Comparison of ENCODE assay signal across 12 cellular contexts in genomic region chr1:206560021-206560716, GRCh38. TPM values are rescaled to one million over a fixed set of nuclear protein-coding genes. Genes with fewer than 3 reads are reported as not detected.
A peak's percentile ranks its signal among the peaks of the same experiment; 100 is the strongest.
DNase-seq lines count a peak whose midpoint lies in the region; ATAC-seq, FAIRE-seq and TF ChIP-seq lines count a peak whose summit lies in the region.
"Had no signal": no experiment of that assay in that cellular context is flagged by ENCODE, and none has a peak within 500 bp of the region (broad histone marks: within the 10 kb centered on the region; RNA-seq: fewer than 3 reads in every experiment).

No MANE protein-coding gene starts in this region.

- DNase-seq in GM12865 (ENCODE audit: low read depth), result peak; percentile 41
- DNase-seq in esophagus muscularis mucosa (ENCODE audit: extremely low spot score), result no peak
- peak; percentile 27 for DNase-seq in retina
- no peak for DNase-seq in DMS 273 treated with DMSO at 0.1 percent for 48 hours (lab: John Stamatoyannopoulos, UW)
- no peak for DNase-seq in GM12891 (ENCODE audit: insufficient read length, low spot score)
- DNase-seq: H9, right lobe of liver, SHP77, trophoblast cell had no signal

- H3K9me3 ChIP-seq in OCI-LY1 (ENCODE audit: low read length) (no peaks in the 10 kb centered on the region), esophagus muscularis mucosa (no peaks in the 10 kb centered on the region)
- H3K9me3 ChIP-seq: right lobe of liver had no signal

- H3K4me1 ChIP-seq in OCI-LY1 (ENCODE audit: insufficient read depth, low read length, severe bottlenecking), result peaks cover 63% of the 10 kb centered on the region
- peaks cover 43 to 67% (median 57%) of the 10 kb centered on the region in 4 donors for H3K4me1 ChIP-seq in esophagus muscularis mucosa

- H3K27ac ChIP-seq in OCI-LY1 (ENCODE audit: low read depth, low read length, poor library complexity, severe bottlenecking) (peak overlapping the region; percentile 96), esophagus muscularis mucosa (replicated peaks in 1 of 4) (peak overlapping the region; percentile 50 to 81 (median 78))

- no peaks in the 10 kb centered on the region for H3F3A ChIP-seq in OCI-LY1 (ENCODE audit: insufficient read depth, low read length)

- no peak for TF ChIP-seq CTCF in GM12865 (IDR thresholded peaks at IDR 0.05; ENCODE audit: insufficient read depth, low read depth, low read length, missing control alignments)
- TF ChIP-seq CTCF in OCI-LY1 (IDR thresholded peaks at IDR 0.05; ENCODE audit: low read length), result no peak
- TF ChIP-seq CTCF in esophagus muscularis mucosa (IDR thresholded peaks at IDR 0.05), result no peak

- H4K20me1 ChIP-seq in OCI-LY1 (ENCODE audit: insufficient read depth, low read length), result no peaks in the 10 kb centered on the region

- ATAC-seq in GM18502 (IDR thresholded peaks at IDR 0.05; ENCODE audit: poor library complexity, unreplicated experiment) (no peak), GM18511 (IDR thresholded peaks at IDR 0.05; ENCODE audit: unreplicated experiment) (no peak)
- ATAC-seq: right lobe of liver had no signal

- H3K36me3 ChIP-seq in OCI-LY1 (ENCODE audit: insufficient read depth, low read length), result peaks cover 34% of the 10 kb centered on the region; the same call in 1 of the 2 replicates
- H3K36me3 ChIP-seq in esophagus muscularis mucosa, result no peaks in the 10 kb centered on the region
- H3K36me3 ChIP-seq: right lobe of liver had no signal

- no peak overlapping the region for H2AFZ ChIP-seq in OCI-LY1 (ENCODE audit: low read length)

- H3K9me2 ChIP-seq in OCI-LY1 (ENCODE audit: low read depth, low read length), result no peaks in the 10 kb centered on the region

- intact Hi-C loops in esophagus muscularis mucosa (cut with DNase I), result no loop called here

- no peaks in the 10 kb centered on the region for H3K79me2 ChIP-seq in OCI-LY1 (ENCODE audit: insufficient read depth, low read length)

- 52% methylated on average over 10 of the region's 10 CpGs for WGBS in esophagus muscularis mucosa

- TF ChIP-seq EP300 in esophagus muscularis mucosa (IDR thresholded peaks at IDR 0.05), result peak; percentile 42

- peak overlapping the region; percentile 93 for H3K4me2 ChIP-seq in OCI-LY1 (ENCODE audit: low read length)

- TF ChIP-seq POLR2A in esophagus muscularis mucosa (IDR thresholded peaks at IDR 0.05; ENCODE audit: low read depth) (no peak), GM12891 (IDR thresholded peaks at IDR 0.05; ENCODE audit: low read depth, low read length) (no peak)

- H3K4me3 ChIP-seq in GM12865 (ENCODE audit: low read depth, low read length) (peak overlapping the region; percentile 94), OCI-LY1 (ENCODE audit: low read depth, low read length, poor library complexity, severe bottlenecking) (peak overlapping the region; percentile 85), esophagus muscularis mucosa (peak overlapping the region in 2 of 4 donors; percentile 67)

- FAIRE-seq in GM12891 (lab: Jason Lieb, UNC), result no peak

- peak overlapping the region; percentile 84 for H3K9ac ChIP-seq in OCI-LY1 (ENCODE audit: low read length)

- H3K27me3 ChIP-seq in OCI-LY1 (ENCODE audit: insufficient read depth, low read length), result no peaks in the 10 kb centered on the region
- H3K27me3 ChIP-seq in esophagus muscularis mucosa, result no peaks in the 10 kb centered on the region
- H3K27me3 ChIP-seq: right lobe of liver had no signal

TF ChIP-seq in GM12891, 5 proteins besides CTCF, POLR2A, EP300 and RAD21:
- no peak for TF ChIP-seq PAX5 (IDR thresholded peaks at IDR 0.05; ENCODE audit: insufficient read depth, low read length, severe bottlenecking)
- no peak for TF ChIP-seq TAF1 (IDR thresholded peaks at IDR 0.05; ENCODE audit: low read depth, low read length)
- TF ChIP-seq POU2F2 (IDR thresholded peaks at IDR 0.05; ENCODE audit: low read depth, low read length), result no peak
- TF ChIP-seq SPI1 (IDR thresholded peaks at IDR 0.05; ENCODE audit: low read depth, low read length), result no peak
- no peak for TF ChIP-seq POLR2AphosphoS5 (IDR thresholded peaks at IDR 0.05; ENCODE audit: low read depth, low read length)

RNA-seq across cellular contexts. Expression of gene EIF2D, which starts 52.1 kb away (rescaled TPM):
- 10 to 100 TPM; 40.3 to 50.0 (median 47.9) TPM for total RNA-seq in esophagus muscularis mucosa
- polyA plus RNA-seq in GM12891 (2012; ENCODE audit: low read depth, missing spikeins), result 84.7 TPM

RNA-seq across cellular contexts. Expression of gene RASSF5, which starts 52.8 kb away (rescaled TPM):
- total RNA-seq in esophagus muscularis mucosa, result 10 to 100 TPM in 3 of 4 donors, 1 to 10 TPM in 1; 6.6 to 23.0 (median 10.5) TPM
- 51.8 TPM for polyA plus RNA-seq in GM12891 (2012; ENCODE audit: low read depth, missing spikeins)

Comparison
In these comparisons a context has a peak if more than half of its experiments do, and no peak if none do; other contexts are left out.
1. DNase-seq: peak in GM12865 (single experiment) and retina (single experiment); none in esophagus muscularis mucosa (single experiment), DMS 273 treated with DMSO at 0.1 percent for 48 hours (single experiment) and GM12891 (single experiment).